Comparison of ENCODE assay signal across 18 cellular contexts in genomic region chr4:19791422-19792113, GRCh38.
DNase-seq lines count a peak whose midpoint lies in the region; ATAC-seq and TF ChIP-seq lines count a peak whose summit lies in the region.
"Had no signal": no experiment of that assay in that cellular context is flagged by ENCODE, and none has a peak within 500 bp of the region (broad histone marks: within the 10 kb centered on the region; RNA-seq: fewer than 3 reads in every experiment).

No MANE protein-coding gene starts in this region.

- 68% methylated on average over 3 of the region's 5 CpGs; no CpG with 5 or more reads in 1 of the 2 experiments for WGBS in IMR-90 (ENCODE audit: extremely low coverage in 2 of 2, insufficient read length in 1 of 2), 2 experiments
- WGBS in mammary epithelial cell (ENCODE audit: low coverage, missing lambda C conversion rate): 59% methylated on average over 5 of the region's 5 CpGs
- 48 to 60% methylated on average over 5 of the region's 5 CpGs for WGBS in body of pancreas, 2 donors

- no peak overlapping the region for H4K8ac ChIP-seq in IMR-90 (ENCODE audit: low read depth in 2 of 2, low read length in 2 of 2)

- no peak overlapping the region for H3K27ac ChIP-seq in DND-41 (ENCODE audit: low read length)
- no peak overlapping the region for H3K27ac ChIP-seq in IMR-90 (ENCODE audit: insufficient read depth, low read length)
- H3K27ac ChIP-seq in mammary epithelial cell (ENCODE audit: insufficient read depth, low read depth, low read length): no peak overlapping the region
- H3K27ac ChIP-seq in body of pancreas: no peak overlapping the region
- H3K27ac ChIP-seq: hepatocyte, prostate gland, RWPE1, uterus had no signal

- no peak overlapping the region for H3K4me3 ChIP-seq in DND-41 (ENCODE audit: low read depth in 1 of 2, low read length in 2 of 2)
- H3K4me3 ChIP-seq in IMR-90 (ENCODE audit: insufficient read depth, low read depth, low read length): no peak overlapping the region
- no peak overlapping the region for H3K4me3 ChIP-seq in mammary epithelial cell (replicated peaks in 1 of 3; ENCODE audit: insufficient read depth in 1 of 3, low read depth in 2 of 3, low read length in 3 of 3)
- no peak overlapping the region for H3K4me3 ChIP-seq in body of pancreas
- H3K4me3 ChIP-seq: hepatocyte, prostate gland, uterus had no signal

- H3K4me2 ChIP-seq in DND-41 (ENCODE audit: insufficient read depth, low read length) (no peak overlapping the region), IMR-90 (ENCODE audit: low read depth, low read length) (no peak overlapping the region), mammary epithelial cell (ENCODE audit: insufficient read depth, low read depth, low read length) (no peak overlapping the region)
- H3K4me2 ChIP-seq: hepatocyte had no signal

- H3K23ac ChIP-seq in IMR-90 (ENCODE audit: low read depth, low read length): no peak overlapping the region

- H2BK120ac ChIP-seq in IMR-90 (ENCODE audit: low read depth, low read length): no peak overlapping the region

- CTCF ChIA-PET in IMR-90 (lab: Yijun Ruan, JAX): no interaction called here
- CTCF ChIA-PET in mammary epithelial cell (lab: Charles Lee; ENCODE audit: low non-redundant PET): no interaction called here

- no peak overlapping the region for H2AK9ac ChIP-seq in IMR-90 (replicated peaks; ENCODE audit: low read depth, low read length, poor library complexity)

- in situ Hi-C loops in IMR-90 (cut with MboI; ENCODE audit: low sequenced_read_pairs) (no loop called here), mammary epithelial cell (cut with MboI; ENCODE audit: low sequenced_read_pairs in 2 of 2) (no loop called here)

- POLR2A ChIA-PET in IMR-90 (lab: Charles Lee; ENCODE audit: unreplicated experiment): no interaction called here

- no peak overlapping the region for H3K56ac ChIP-seq in IMR-90 (ENCODE audit: extremely low read depth, insufficient read depth, low read length)

- no peaks in the 10 kb centered on the region for H3K27me3 ChIP-seq in DND-41 (ENCODE audit: insufficient read depth, low read length, poor library complexity)
- no peaks in the 10 kb centered on the region for H3K27me3 ChIP-seq in IMR-90 (ENCODE audit: control insufficient read depth, insufficient read depth, low read length)
- no peaks in the 10 kb centered on the region for H3K27me3 ChIP-seq in mammary epithelial cell (ENCODE audit: insufficient read depth, low read length)
- no peaks in the 10 kb centered on the region for H3K27me3 ChIP-seq in body of pancreas
- H3K27me3 ChIP-seq: hepatocyte, uterus had no signal

- H2AK5ac ChIP-seq in IMR-90 (ENCODE audit: low read depth, low read length): no peak overlapping the region

- peak; percentile 39 for TF ChIP-seq CTCF in DND-41 (IDR thresholded peaks at IDR 0.05; ENCODE audit: borderline replicate concordance, extremely low read depth, low read length, poor library complexity, severe bottlenecking)
- 0 out of 2 replicates have a peak, but pooled peaks have one; percentile 15 for TF ChIP-seq CTCF in IMR-90 (conservative IDR thresholded peaks at IDR 0.05; ENCODE audit: low read depth, low read length)
- peak; percentile 10 to 23 for TF ChIP-seq CTCF in mammary epithelial cell (conservative IDR thresholded peaks at IDR 0.05 in 1 of 2, IDR thresholded peaks at IDR 0.05 in 1 of 2; ENCODE audit: extremely low read depth in 1 of 2, insufficient read depth in 1 of 2, low read depth in 1 of 2, low read length in 2 of 2)
- TF ChIP-seq CTCF in body of pancreas (IDR thresholded peaks at IDR 0.05): no peak

- H3K9me3 ChIP-seq in DND-41 (ENCODE audit: insufficient read depth, low read length, severe bottlenecking): no peaks in the 10 kb centered on the region
- H3K9me3 ChIP-seq in IMR-90 (ENCODE audit: control insufficient read depth, insufficient read depth, low read length): no peaks in the 10 kb centered on the region
- peaks cover 2% of the 10 kb centered on the region for H3K9me3 ChIP-seq in mammary epithelial cell (replicated peaks; ENCODE audit: insufficient read depth, low read length)
- H3K9me3 ChIP-seq in body of pancreas: no peaks in the 10 kb centered on the region
- H3K9me3 ChIP-seq: prostate gland, uterus had no signal

- no peaks in the 10 kb centered on the region for H3K79me1 ChIP-seq in IMR-90 (ENCODE audit: low read depth in 1 of 2, low read length in 2 of 2)

- TF ChIP-seq POLR2A in IMR-90 (IDR thresholded peaks at IDR 0.05; ENCODE audit: low read depth, low read length) (no peak), body of pancreas (IDR thresholded peaks at IDR 0.05) (no peak)

- H3K9me1 ChIP-seq in IMR-90 (ENCODE audit: insufficient read depth, low read length): no peaks in the 10 kb centered on the region

- intact Hi-C loops in IMR-90 (cut with micrococcal nuclease): no loop called here
- intact Hi-C loops in mammary epithelial cell (cut with micrococcal nuclease): no loop called here
- intact Hi-C loops in body of pancreas (cut with DNase I): no loop called here

- no peak overlapping the region for H2BK20ac ChIP-seq in IMR-90 (ENCODE audit: low read depth, low read length)

- H4K20me1 ChIP-seq in DND-41 (ENCODE audit: insufficient read depth, low read length): no peaks in the 10 kb centered on the region
- no peaks in the 10 kb centered on the region for H4K20me1 ChIP-seq in IMR-90 (ENCODE audit: insufficient read depth, low read length)
- no peaks in the 10 kb centered on the region for H4K20me1 ChIP-seq in mammary epithelial cell (ENCODE audit: insufficient read depth, low read length)

- no peak overlapping the region for H4K5ac ChIP-seq in IMR-90 (ENCODE audit: low read depth, low read length)

- TF ChIP-seq RAD21 in IMR-90 (IDR thresholded peaks at IDR 0.05; ENCODE audit: low read length): no peak

- H3K4ac ChIP-seq in IMR-90 (ENCODE audit: low read depth, low read length): no peak overlapping the region

- BruUV-seq in IMR-90 (replicated peaks; lab: Mats Ljungman, UMichigan) (no TSS peak), mammary epithelial cell (replicated peaks; lab: Mats Ljungman, UMichigan) (no TSS peak)

- DNase-seq in DND-41 (no peak), IMR-90 (peak; percentile 20), mammary epithelial cell (no peak), left kidney (ENCODE audit: low read depth, low spot score) (peak; percentile 10), Kasumi-1 (lab: John Stamatoyannopoulos, UW) (no peak), body of pancreas (no peak)
- DNase-seq: activated CD4-positive, alpha-beta T cell treated with anti-CD3 and anti-CD28 coated beads for 4 hours; activated CD8-positive, alpha-beta memory T cell treated with anti-CD3 and anti-CD28 coated beads, Interleukin-2, amount 50 U/mL, for 48 hours; activated naive CD4-positive, alpha-beta T cell treated with Interleukin-2 at 50 U/mL for 16 hours; CD4-positive, CD25-positive, alpha-beta regulatory T cell; NCI-H2029; NCI-H69; uterus had no signal

- dilution Hi-C loops in IMR-90 (cut with HindIII; ENCODE audit: low sequenced_read_pairs, unreplicated experiment) (no loop called here), mammary epithelial cell (cut with HindIII; ENCODE audit: low sequenced_read_pairs) (no loop called here)

- H3K79me2 ChIP-seq in DND-41 (ENCODE audit: insufficient read depth, low read length): no peaks in the 10 kb centered on the region
- no peaks in the 10 kb centered on the region for H3K79me2 ChIP-seq in mammary epithelial cell (ENCODE audit: insufficient read depth, low read length)
- H3K79me2 ChIP-seq: hepatocyte had no signal

- no peak overlapping the region for H3K9ac ChIP-seq in DND-41 (ENCODE audit: low read depth, low read length)
- no peak overlapping the region for H3K9ac ChIP-seq in IMR-90 (ENCODE audit: low read depth, low read length)
- no peak overlapping the region for H3K9ac ChIP-seq in mammary epithelial cell (ENCODE audit: insufficient read depth, low read length)

- H3K4me1 ChIP-seq in DND-41 (ENCODE audit: insufficient read depth, low read length) (no peaks in the 10 kb centered on the region), IMR-90 (ENCODE audit: control insufficient read depth, insufficient read depth, low read length) (no peaks in the 10 kb centered on the region), mammary epithelial cell (ENCODE audit: insufficient read depth, low read length) (no peaks in the 10 kb centered on the region), body of pancreas (no peaks in the 10 kb centered on the region)
- H3K4me1 ChIP-seq: prostate gland, uterus had no signal

- no peak overlapping the region for H3K18ac ChIP-seq in IMR-90 (ENCODE audit: low read depth, low read length)

- H2BK5ac ChIP-seq in IMR-90 (ENCODE audit: low read depth, low read length, poor library complexity, severe bottlenecking): no peak overlapping the region

- H3K36me3 ChIP-seq in DND-41 (ENCODE audit: insufficient read depth, low read length): no peaks in the 10 kb centered on the region
- no peaks in the 10 kb centered on the region for H3K36me3 ChIP-seq in IMR-90 (ENCODE audit: control insufficient read depth, insufficient read depth, low read length)
- H3K36me3 ChIP-seq in mammary epithelial cell (ENCODE audit: insufficient read depth, low read length): no peaks in the 10 kb centered on the region
- no peaks in the 10 kb centered on the region for H3K36me3 ChIP-seq in body of pancreas (replicated peaks in 1 of 2; ENCODE audit: insufficient read depth in 1 of 2, low read depth in 2 of 2)
- H3K36me3 ChIP-seq: prostate gland, uterus had no signal

- no peak overlapping the region for H3K14ac ChIP-seq in IMR-90 (replicated peaks; ENCODE audit: low read depth, low read length)

- H2AFZ ChIP-seq in DND-41 (ENCODE audit: low read depth, low read length) (peak overlapping the region; percentile 6; the same call in 1 of the 2 replicates), IMR-90 (replicated peaks; ENCODE audit: low read length, poor library complexity) (no peak overlapping the region), mammary epithelial cell (ENCODE audit: low read depth, low read length) (no peak overlapping the region)
- H2AFZ ChIP-seq: hepatocyte had no signal

- no peak overlapping the region for H4K91ac ChIP-seq in IMR-90 (ENCODE audit: insufficient read depth, low read depth, low read length)

- no peak overlapping the region for H2BK15ac ChIP-seq in IMR-90 (ENCODE audit: low read depth, low read length)

- no peak for ATAC-seq in DND-41 (ENCODE audit: insufficient read depth, low read depth)
- no peak for ATAC-seq in IMR-90 (ENCODE audit: low read depth)
- no peak for ATAC-seq in body of pancreas
- no peak for ATAC-seq in HG02623 (IDR thresholded peaks at IDR 0.05; ENCODE audit: unreplicated experiment)
- ATAC-seq in HG02840 (IDR thresholded peaks at IDR 0.05; ENCODE audit: low FRiP score, unreplicated experiment): no peak

TF ChIP-seq in IMR-90, 13 proteins besides CTCF, POLR2A, EP300 and RAD21 (continues in another document):
- TF ChIP-seq NFE2L2 (IDR thresholded peaks at IDR 0.05; ENCODE audit: low read depth, low read length) (no peak), CHD1 (IDR thresholded peaks at IDR 0.05; ENCODE audit: low read depth, low read length) (no peak)
- TF ChIP-seq, protein P1, sequence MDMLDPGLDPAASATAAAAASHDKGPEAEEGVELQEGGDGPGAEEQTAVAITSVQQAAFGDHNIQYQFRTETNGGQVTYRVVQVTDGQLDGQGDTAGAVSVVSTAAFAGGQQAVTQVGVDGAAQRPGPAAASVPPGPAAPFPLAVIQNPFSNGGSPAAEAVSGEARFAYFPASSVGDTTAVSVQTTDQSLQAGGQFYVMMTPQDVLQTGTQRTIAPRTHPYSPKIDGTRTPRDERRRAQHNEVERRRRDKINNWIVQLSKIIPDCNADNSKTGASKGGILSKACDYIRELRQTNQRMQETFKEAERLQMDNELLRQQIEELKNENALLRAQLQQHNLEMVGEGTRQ (IDR thresholded peaks at IDR 0.05; ENCODE audit: low read depth, low read length): no peak

Comparison
In these comparisons a context has a peak if more than half of its experiments do, and no peak if none do; other contexts are left out.
1. DNase-seq: peak in IMR-90 (single experiment) and left kidney (single experiment); none in DND-41 (single experiment), mammary epithelial cell (single experiment), Kasumi-1 (0 of 2) and body of pancreas (0 of 4).
2. CTCF ChIP-seq: peak in DND-41 (single experiment), IMR-90 (single experiment) and mammary epithelial cell (2 of 2); none in body of pancreas (0 of 7).